Comparison of ENCODE assay signal across 14 cellular contexts in genomic region chr21:44929242-44929798, GRCh38. TPM values are rescaled to one million over a fixed set of nuclear protein-coding genes. Genes with fewer than 3 reads are reported as not detected.
DNase-seq lines count a peak whose midpoint lies in the region; ATAC-seq, FAIRE-seq and TF ChIP-seq lines count a peak whose summit lies in the region.
"Had no signal": no experiment of that assay in that cellular context is flagged by ENCODE, and none has a peak within 500 bp of the region (broad histone marks: within the 10 kb centered on the region; RNA-seq: fewer than 3 reads in every experiment).

No MANE protein-coding gene starts in this region.

- DNase-seq in left ventricle myocardium superior (peak; percentile 6), left ventricle myocardium inferior (no peak), SJSA1 (ENCODE audit: low read depth in 1 of 2, low spot score in 2 of 2) (peak in 1 of 2 experiments; percentile 54), immature natural killer cell (no peak), urothelium cell line (ENCODE audit: low spot score) (peak; percentile 17), foreskin melanocyte (no peak), left cardiac atrium (no peak)
- DNase-seq: activated CD4-positive, alpha-beta T cell treated with anti-CD3 and anti-CD28 coated beads for 48 hours; anterior cingulate cortex; NCI-H446 had no signal

- peak overlapping the region; percentile 86 to 95 (median 89) for H3K27ac Mint-ChIP-seq in immature natural killer cell

- ATAC-seq in left ventricle myocardium superior (no peak), GM21447 (IDR thresholded peaks at IDR 0.05; ENCODE audit: unreplicated experiment) (no peak), left cardiac atrium (no peak)
- ATAC-seq: Right ventricle myocardium inferior, upper lobe of right lung had no signal

- no peaks in the 10 kb centered on the region for H3K9me3 ChIP-seq in left ventricle myocardium inferior (replicated peaks)
- no peaks in the 10 kb centered on the region for H3K9me3 ChIP-seq in SJSA1 (replicated peaks)
- H3K9me3 ChIP-seq: upper lobe of right lung had no signal

- intact Hi-C loops in left ventricle myocardium superior (cut with micrococcal nuclease) = no loop called here
- intact Hi-C loops in left ventricle myocardium inferior (cut with micrococcal nuclease) = no loop called here
- intact Hi-C loops in left cardiac atrium (cut with DNase I) = no loop called here

- H3K27me3 ChIP-seq in left ventricle myocardium inferior (ENCODE audit: low read depth) = peaks cover 87% of the 10 kb centered on the region
- no peaks in the 10 kb centered on the region for H3K27me3 ChIP-seq in SJSA1 (replicated peaks)

- peaks cover 6 to 18% (median 12%) of the 10 kb centered on the region in 3 donors for H3K27me3 Mint-ChIP-seq in immature natural killer cell (ENCODE audit: low read depth in 3 of 3)

- no peaks in the 10 kb centered on the region for H3K9me3 Mint-ChIP-seq in immature natural killer cell

- H3K4me3 Mint-ChIP-seq in immature natural killer cell = peak overlapping the region; percentile 58 to 92 (median 86)

- H3K36me3 Mint-ChIP-seq in immature natural killer cell = no peaks in the 10 kb centered on the region

- H3K4me3 ChIP-seq in left ventricle myocardium inferior (no peak overlapping the region), SJSA1 (no peak overlapping the region)
- H3K4me3 ChIP-seq: upper lobe of right lung had no signal

- no peak for TF ChIP-seq CTCF in left ventricle myocardium inferior (IDR thresholded peaks at IDR 0.05; ENCODE audit: borderline replicate concordance)

- H3K36me3 ChIP-seq in left ventricle myocardium inferior (no peaks in the 10 kb centered on the region), SJSA1 (peaks cover 11% of the 10 kb centered on the region; the same call in 1 of the 2 replicates)
- H3K36me3 ChIP-seq: upper lobe of right lung had no signal

- no peak overlapping the region for H3K27ac ChIP-seq in left ventricle myocardium inferior (replicated peaks)
- peak overlapping the region; percentile 94 for H3K27ac ChIP-seq in SJSA1
- H3K27ac ChIP-seq: upper lobe of right lung had no signal

- H3K4me1 ChIP-seq in left ventricle myocardium inferior = peaks cover 36% of the 10 kb centered on the region
- peaks cover 83% of the 10 kb centered on the region for H3K4me1 ChIP-seq in SJSA1 (replicated peaks)

- FAIRE-seq in urothelium cell line (lab: Jason Lieb, UNC) = no peak

- peaks cover 73 to 76% of the 10 kb centered on the region in 2 donors for H3K4me1 Mint-ChIP-seq in immature natural killer cell

RNA-seq across cellular contexts. Expression of gene ITGB2, which starts 8.6 kb away (rescaled TPM):
- total RNA-seq in left ventricle myocardium superior (26.5 TPM), left ventricle myocardium inferior (18.6 TPM), left cardiac atrium (10 to 100 TPM; 31.5 to 70.7 TPM)
- 116 and 120 TPM in 2 replicates for total RNA-seq in SJSA1 (2014; rRNA removed; shearing (Covaris generic))
- polyA plus RNA-seq in immature natural killer cell = 1,000 to 10,000 TPM; 1,416 to 2,161 (median 1,452) TPM
- polyA plus RNA-seq: BJ had no signal

RNA-seq across cellular contexts. Expression of gene SLX9, which starts 10.5 kb away (rescaled TPM):
- total RNA-seq in left ventricle myocardium superior (69.9 TPM), left ventricle myocardium inferior (70.7 TPM), left cardiac atrium (10 to 100 TPM; 26.1 to 28.6 TPM)
- total RNA-seq in SJSA1 (2014; rRNA removed; shearing (Covaris generic)) = 25.5 and 31.6 TPM in 2 replicates
- polyA plus RNA-seq in immature natural killer cell = 10 to 100 TPM in 2 of 3 donors, 1 to 10 TPM in 1; 7.1 to 12.4 (median 11.3) TPM

RNA-seq across cellular contexts. Expression of gene PTTG1IP, which starts 55.8 kb away (rescaled TPM):
- total RNA-seq in left ventricle myocardium superior (143 TPM), left ventricle myocardium inferior (171 TPM), left cardiac atrium (100 to 1,000 TPM; 181 to 195 TPM)
- total RNA-seq in SJSA1 (2014; rRNA removed; shearing (Covaris generic)) = 403 and 590 TPM in 2 replicates
- polyA plus RNA-seq in immature natural killer cell = 100 to 1,000 TPM in 1 of 3 donors, 10 to 100 TPM in 2; 67.7 to 103 (median 92.9) TPM

Comparison
In these comparisons a context has a peak if more than half of its experiments do, and no peak if none do; other contexts are left out.
1. DNase-seq: peak in left ventricle myocardium superior (single experiment) and urothelium cell line (single experiment); none in left ventricle myocardium inferior (single experiment), immature natural killer cell (0 of 3), foreskin melanocyte (single experiment) and left cardiac atrium (single experiment).